In the genomic region with DNA sequence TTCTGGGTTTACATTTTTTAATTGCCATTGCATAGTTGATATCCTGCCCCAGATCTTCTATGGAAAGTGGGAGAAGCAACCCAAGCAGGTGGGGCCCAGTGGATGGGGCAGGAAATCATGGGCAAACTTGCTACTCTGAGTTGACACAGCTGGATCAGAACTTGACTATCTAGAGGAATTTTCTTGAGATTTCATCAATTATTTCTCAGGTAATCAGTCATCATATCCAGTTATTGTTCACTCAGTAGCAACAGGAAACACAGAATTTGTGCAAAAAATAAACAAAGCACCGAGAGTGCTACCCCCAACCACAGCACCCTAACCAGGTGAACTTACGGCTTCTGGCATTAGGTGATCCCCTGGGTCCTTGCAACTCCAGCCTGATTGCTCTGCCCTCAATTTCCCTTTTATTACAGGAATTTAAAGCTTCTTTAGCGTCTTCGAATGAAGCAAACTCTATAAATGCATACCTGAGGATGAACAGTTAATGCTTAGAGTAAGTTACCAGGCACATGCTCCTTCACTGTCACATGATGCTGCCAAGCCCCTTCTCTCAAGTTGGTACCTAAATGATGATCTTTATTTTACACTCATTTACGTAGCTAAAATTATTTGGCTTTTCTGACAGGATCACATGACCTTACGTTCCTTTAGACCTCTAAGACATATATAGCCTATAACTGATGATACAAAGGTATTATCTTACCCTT, we compare ENCODE assay signal across 2 cellular contexts.
A peak's percentile ranks its signal among the peaks of the same experiment; 100 is the strongest.
TF ChIP-seq lines count a peak whose summit lies in the region.

No MANE protein-coding gene starts in this region.

TF ChIP-seq in A549, 52 proteins besides CTCF, POLR2A, EP300 and RAD21:
- TF ChIP-seq JUN (IDR thresholded peaks at IDR 0.05): no peak
- TF ChIP-seq MYC (IDR thresholded peaks at IDR 0.05; ENCODE audit: borderline replicate concordance, low read length): no peak
- TF ChIP-seq USF2 (IDR thresholded peaks at IDR 0.05): 0 out of 2 replicates have a peak, but pooled peaks have one; percentile 10
- no peak for TF ChIP-seq FOSL2 (IDR thresholded peaks at IDR 0.05)
- no peak for TF ChIP-seq FOSL2 (CRISPR knock-in tag; IDR thresholded peaks at IDR 0.05)
- no peak for TF ChIP-seq RFX5 (IDR thresholded peaks at IDR 0.05)
- TF ChIP-seq, protein P1, sequence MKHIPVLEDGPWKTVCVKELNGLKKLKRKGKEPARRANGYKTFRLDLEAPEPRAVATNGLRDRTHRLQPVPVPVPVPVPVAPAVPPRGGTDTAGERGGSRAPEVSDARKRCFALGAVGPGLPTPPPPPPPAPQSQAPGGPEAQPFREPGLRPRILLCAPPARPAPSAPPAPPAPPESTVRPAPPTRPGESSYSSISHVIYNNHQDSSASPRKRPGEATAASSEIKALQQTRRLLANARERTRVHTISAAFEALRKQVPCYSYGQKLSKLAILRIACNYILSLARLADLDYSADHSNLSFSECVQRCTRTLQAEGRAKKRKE (CRISPR knock-in tag; IDR thresholded peaks at IDR 0.05; ENCODE audit: low read depth): no peak
- 0 out of 2 replicates have a peak, but pooled peaks have one; percentile 20 for TF ChIP-seq HMGXB4 (CRISPR knock-in tag; IDR thresholded peaks at IDR 0.05; ENCODE audit: borderline replicate concordance)
- no peak for TF ChIP-seq HEYL (CRISPR knock-in tag; IDR thresholded peaks at IDR 0.05)
- TF ChIP-seq ESRRA (IDR thresholded peaks at IDR 0.05; ENCODE audit: borderline replicate concordance, low read length): no peak
- no peak for TF ChIP-seq MAFK (IDR thresholded peaks at IDR 0.05; ENCODE audit: partially characterized antibody)
- no peak for TF ChIP-seq CHD2 (IDR thresholded peaks at IDR 0.05; ENCODE audit: low read length, partially characterized antibody)
- TF ChIP-seq MAX (IDR thresholded peaks at IDR 0.05): no peak
- no peak for TF ChIP-seq NFE2L2 (conservative IDR thresholded peaks at IDR 0.05; ENCODE audit: low read length)
- TF ChIP-seq PHF8 (IDR thresholded peaks at IDR 0.05; ENCODE audit: borderline replicate concordance, low read depth): no peak
- no peak for TF ChIP-seq BCL3 (IDR thresholded peaks at IDR 0.05)
- no peak for TF ChIP-seq HOXB5 (CRISPR knock-in tag; IDR thresholded peaks at IDR 0.05)

TF ChIP-seq in H1, 55 proteins besides CTCF, POLR2A, EP300 and RAD21:
- TF ChIP-seq FOSL1 (IDR thresholded peaks at IDR 0.05; ENCODE audit: insufficient read depth, low read depth, low read length) (no peak), POLR2AphosphoS5 (IDR thresholded peaks at IDR 0.05; ENCODE audit: low read depth, low read length) (peak; percentile 61; the same call in 1 of the 2 replicates)
